In genomic region chr15:98596885-98597343, GRCh38 we compare ENCODE assay signal across 16 cellular contexts. TPM values are rescaled to one million over a fixed set of nuclear protein-coding genes. Genes with fewer than 3 reads are reported as not detected.
DNase-seq lines count a peak whose midpoint lies in the region; ATAC-seq, FAIRE-seq and TF ChIP-seq lines count a peak whose summit lies in the region.
"Had no signal": no experiment of that assay in that cellular context is flagged by ENCODE, and none has a peak within 500 bp of the region (broad histone marks: within the 10 kb centered on the region; RNA-seq: fewer than 3 reads in every experiment).

No MANE protein-coding gene starts in this region.

- no peaks in the 10 kb centered on the region for H3K79me2 ChIP-seq in HepG2 (ENCODE audit: insufficient read depth, low read length)

- H4K20me1 ChIP-seq in HepG2 (ENCODE audit: insufficient read depth, low read length) = no peaks in the 10 kb centered on the region

- TF ChIP-seq CTCF in HepG2 (CRISPR knock-in tag; IDR thresholded peaks at IDR 0.05) = no peak
- no peak for TF ChIP-seq CTCF in right lobe of liver (IDR thresholded peaks at IDR 0.05)
- TF ChIP-seq CTCF in fibroblast of the aortic adventitia (IDR thresholded peaks at IDR 0.05; ENCODE audit: insufficient read depth, low read length) = no peak
- no peak for TF ChIP-seq CTCF in breast epithelium (IDR thresholded peaks at IDR 0.05)

- no peaks in the 10 kb centered on the region for H3K36me3 ChIP-seq in HepG2 (replicated peaks in 1 of 2; ENCODE audit: control insufficient read depth in 1 of 2, insufficient read depth in 2 of 2, low read length in 2 of 2)
- H3K36me3 ChIP-seq in right lobe of liver = no peaks in the 10 kb centered on the region
- no peaks in the 10 kb centered on the region for H3K36me3 ChIP-seq in breast epithelium

- H3K4me1 ChIP-seq in HepG2 (ENCODE audit: insufficient read depth, low read length) (peaks cover 7% of the 10 kb centered on the region; the same call in 1 of the 2 replicates), right lobe of liver (no peaks in the 10 kb centered on the region), breast epithelium (no peaks in the 10 kb centered on the region)

- H3K4me3 ChIP-seq in HepG2 (replicated peaks in 1 of 3; ENCODE audit: insufficient read depth in 1 of 3, low read depth in 2 of 3, low read length in 3 of 3) = no peak overlapping the region
- no peak overlapping the region for H3K4me3 ChIP-seq in right lobe of liver
- H3K4me3 ChIP-seq in fibroblast of the aortic adventitia (ENCODE audit: low read depth, low read length) = no peak overlapping the region
- H3K4me3 ChIP-seq in breast epithelium = no peak overlapping the region

- no peak overlapping the region for H3K9ac ChIP-seq in HepG2 (ENCODE audit: insufficient read depth, low read depth, low read length)

- ATAC-seq in HepG2 (no peak), right lobe of liver (no peak), HG02623 (IDR thresholded peaks at IDR 0.05; ENCODE audit: unreplicated experiment) (no peak), HG02970 (IDR thresholded peaks at IDR 0.05; ENCODE audit: low FRiP score, unreplicated experiment) (no peak), HG02885 (IDR thresholded peaks at IDR 0.05; ENCODE audit: poor library complexity, unreplicated experiment) (no peak)
- ATAC-seq: T-helper 17 cell had no signal

- no peak overlapping the region for H2AFZ ChIP-seq in HepG2 (ENCODE audit: low read length)

- H3K4me2 ChIP-seq in HepG2 (ENCODE audit: low read depth, low read length) = no peak overlapping the region

- DNase-seq in HepG2 (ENCODE audit: low spot score) (no peak), right lobe of liver (no peak), NCI-H2171 treated with DMSO at 0.1 percent for 48 hours (lab: John Stamatoyannopoulos, UW) (peak; percentile 44), fibroblast of the aortic adventitia (ENCODE audit: low read depth) (peak; percentile 5), breast epithelium (ENCODE audit: low spot score in 2 of 2) (no peak)
- DNase-seq: ACHN; CD4-positive, CD25-positive, alpha-beta regulatory T cell; GOT3; NCI-H1436; NCI-H2227 treated with DMSO at 0.1 percent for 48 hours; NCI-H82; SIG-M5; T-helper 17 cell had no signal

- no peak overlapping the region for H3K27ac ChIP-seq in HepG2 (ENCODE audit: extremely low read length, insufficient read depth, low read length)
- H3K27ac ChIP-seq in right lobe of liver = no peak overlapping the region
- no peak overlapping the region for H3K27ac ChIP-seq in breast epithelium

- no peaks in the 10 kb centered on the region for H3K9me3 ChIP-seq in HepG2 (ENCODE audit: low read length)
- no peaks in the 10 kb centered on the region for H3K9me3 ChIP-seq in right lobe of liver
- H3K9me3 ChIP-seq in breast epithelium = no peaks in the 10 kb centered on the region

- TF ChIP-seq POLR2A in HepG2 (IDR thresholded peaks at IDR 0.05; ENCODE audit: insufficient read depth in 1 of 2, low read depth in 2 of 2, low read length in 2 of 2) (no peak), right lobe of liver (IDR thresholded peaks at IDR 0.05) (no peak), breast epithelium (IDR thresholded peaks at IDR 0.05) (no peak)

- no peak for FAIRE-seq in HepG2 (lab: Jason Lieb, UNC)

- CTCF ChIA-PET in HepG2 (lab: Yijun Ruan, JAX; ENCODE audit: low intra/inter-chr PET ratio, low total read pairs) = no interaction called here

- H3K27me3 ChIP-seq in HepG2 (ENCODE audit: control insufficient read depth in 1 of 2, insufficient read depth in 2 of 2, low read length in 2 of 2) (peaks cover 3 to 46% of the 10 kb centered on the region in 2 experiments; a peak in 4 of 5 replicates), right lobe of liver (no peaks in the 10 kb centered on the region), breast epithelium (peaks cover 0 to 16% of the 10 kb centered on the region in 2 donors)

- WGBS in HepG2 (ENCODE audit: low lambda C conversion rate) = 11% methylated on average over 6 of the region's 6 CpGs
- 36% methylated on average over 6 of the region's 6 CpGs for WGBS in right lobe of liver (ENCODE audit: insufficient coverage, low coverage, low lambda C conversion rate, missing lambda C conversion rate)

- POLR2A ChIA-PET in HepG2 (lab: Yijun Ruan, JAX) = no interaction called here

- TF ChIP-seq EP300 in HepG2 (IDR thresholded peaks at IDR 0.05; ENCODE audit: low read depth in 2 of 2, low read length in 2 of 2) (no peak), HepG2 (CRISPR knock-in tag; IDR thresholded peaks at IDR 0.05; ENCODE audit: borderline replicate concordance) (no peak)

- in situ Hi-C loops in HepG2 (cut with HindIII; ENCODE audit: extremely low pct_ligation_motif_present, low pct_unique_long_range_greater_than_20kb) = no loop called here

- intact Hi-C loops in HepG2 (cut with micrococcal nuclease; ENCODE audit: unreplicated experiment) = no loop called here
- intact Hi-C loops in right lobe of liver (cut with DNase I) = no loop called here
- intact Hi-C loops in breast epithelium (cut with DNase I; ENCODE audit: low total_unique reads) = no loop called here

- BruUV-seq in HepG2 (replicated peaks; lab: Mats Ljungman, UMichigan) = no TSS peak

- no peak for TF ChIP-seq RAD21 in HepG2 (CRISPR knock-in tag; IDR thresholded peaks at IDR 0.05)

TF ChIP-seq in HepG2, 621 proteins besides CTCF, POLR2A, EP300 and RAD21:
- TF ChIP-seq RAD51 (IDR thresholded peaks at IDR 0.05; ENCODE audit: borderline replicate concordance) = 0 out of 2 replicates have a peak, but pooled peaks have one; percentile 42
- 0 out of 2 replicates have a peak, but pooled peaks have one; percentile 18 for TF ChIP-seq USF2 (IDR thresholded peaks at IDR 0.05; ENCODE audit: low read depth, low read length)
- TF ChIP-seq USF2 (CRISPR knock-in tag; IDR thresholded peaks at IDR 0.05; ENCODE audit: borderline replicate concordance) = no peak
- no peak for TF ChIP-seq RARA (CRISPR knock-in tag; IDR thresholded peaks at IDR 0.05)
- no peak for TF ChIP-seq ZFP62 (CRISPR knock-in tag; IDR thresholded peaks at IDR 0.05)

RNA-seq across cellular contexts. Expression of gene IGF1R, which starts 51.4 kb away (rescaled TPM):
- total RNA-seq in HepG2 (2016; rRNA removed; fragmentation: Illumina TruSeq; extraction: Trizol) (12.0 and 15.9 TPM in 2 replicates), right lobe of liver (1 to 10 TPM; 2.5 to 5.3 (median 3.8) TPM), fibroblast of the aortic adventitia (ENCODE audit: low replicate concordance) (13.2 and 45.6 TPM in 2 replicates), breast epithelium (100 to 1,000 TPM in 2 of 3 donors, 10 to 100 TPM in 1; 61.8 to 146 (median 103) TPM)
- 22.3 and 26.4 TPM in 2 replicates for total RNA-seq in HepG2 (2016; cell fraction: cytosol; rRNA removed; fragmentation: Illumina TruSeq; extraction: Trizol; ENCODE audit: low read depth)
- 12.4 and 15.9 TPM in 2 replicates for total RNA-seq in HepG2 (2016; cell fraction: insoluble cytoplasmic fraction; rRNA removed; fragmentation: Illumina TruSeq; extraction: Trizol)
- 9.1 and 9.4 TPM in 2 replicates for total RNA-seq in HepG2 (2016; cell fraction: membrane; rRNA removed; fragmentation: Illumina TruSeq; extraction: Trizol)
- 30.4 and 44.0 TPM in 2 replicates for total RNA-seq in HepG2 (2016; cell fraction: nucleus; rRNA removed; fragmentation: Illumina TruSeq; extraction: Trizol)
- polyA plus RNA-seq in HepG2 (2011; rRNA removed) = 18.4 and 22.8 TPM in 2 replicates
- polyA plus RNA-seq in HepG2 (2011; cell fraction: cytosol; rRNA removed) = 18.9 and 21.0 TPM in 2 replicates
- polyA plus RNA-seq in HepG2 (2011; cell fraction: nucleus; rRNA removed) = 132 and 162 TPM in 2 replicates
- 24.6 and 26.4 TPM in 2 replicates for polyA plus RNA-seq in HepG2 (2012)
- 0.51 and 0.54 TPM in 2 replicates for polyA plus RNA-seq in HepG2 (2016; cell fraction: cytosol; fragmentation: Illumina TruSeq; extraction: Trizol; ENCODE audit: low read depth)
- 5.1 and 6.9 TPM in 2 replicates for polyA plus RNA-seq in HepG2 (2016; cell fraction: insoluble cytoplasmic fraction; fragmentation: Illumina TruSeq; extraction: Trizol; ENCODE audit: low read depth)
- polyA plus RNA-seq in HepG2 (2016; cell fraction: membrane; fragmentation: Illumina TruSeq; extraction: Trizol; ENCODE audit: low read depth) = 1.3 and 1.5 TPM in 2 replicates
- polyA plus RNA-seq in HepG2 (2016; cell fraction: nucleus; fragmentation: Illumina TruSeq; extraction: Trizol; ENCODE audit: insufficient read depth, low read depth) = 18.9 and 21.8 TPM in 2 replicates
- polyA minus RNA-seq in HepG2 (2011; rRNA and poly(A)+ RNA removed; ENCODE audit: low replicate concordance) = 153 and 191 TPM in 2 replicates
- 117 and 121 TPM in 2 replicates for polyA minus RNA-seq in HepG2 (2011; cell fraction: cytosol; rRNA and poly(A)+ RNA removed)
- polyA minus RNA-seq in HepG2 (2011; cell fraction: nucleus; rRNA and poly(A)+ RNA removed) = 127 TPM in 2 replicates

Comparison
In these comparisons a context has a peak if more than half of its experiments do, and no peak if none do; other contexts are left out.
1. DNase-seq: peak in NCI-H2171 treated with DMSO at 0.1 percent for 48 hours (single experiment) and fibroblast of the aortic adventitia (single experiment); none in HepG2 (single experiment), right lobe of liver (0 of 3) and breast epithelium (0 of 2).